ENCODE assay signal across 1 cellular context in the genomic region with DNA sequence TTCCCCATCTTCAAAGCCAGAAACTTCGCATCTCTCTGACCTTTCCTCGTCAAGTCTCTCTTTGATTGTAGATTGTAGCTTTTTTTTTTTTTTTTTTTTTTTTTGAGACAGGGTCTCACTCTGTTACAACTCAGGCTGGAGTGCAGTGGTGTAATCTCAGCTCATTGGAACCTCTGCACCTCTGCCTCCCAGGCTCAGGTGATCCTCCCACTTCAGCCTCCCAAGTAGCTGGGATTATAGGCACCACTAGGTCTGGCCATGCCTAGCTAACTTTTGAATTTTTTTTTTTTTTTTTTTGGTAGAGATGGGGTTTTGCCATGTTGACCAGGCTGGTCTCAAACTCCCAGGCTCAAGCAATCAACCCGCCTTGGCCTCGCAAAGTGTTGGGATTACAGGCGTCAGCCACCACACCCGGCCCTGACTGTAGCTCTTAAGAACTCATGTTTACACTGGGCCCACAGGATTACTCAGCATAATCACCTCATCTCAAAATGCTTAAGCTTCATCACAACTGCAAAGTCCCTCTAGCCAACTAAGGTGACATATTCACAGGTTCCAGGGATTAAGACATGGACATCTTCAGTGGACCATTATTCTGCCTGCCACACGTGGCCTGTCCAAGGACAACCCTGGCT.
TF ChIP-seq lines count a peak whose summit lies in the region.

No MANE protein-coding gene starts in this region.

TF ChIP-seq in K562, 482 proteins besides CTCF, POLR2A, EP300 and RAD21 (continued from another document and continues in another):
- TF ChIP-seq, protein P1, sequence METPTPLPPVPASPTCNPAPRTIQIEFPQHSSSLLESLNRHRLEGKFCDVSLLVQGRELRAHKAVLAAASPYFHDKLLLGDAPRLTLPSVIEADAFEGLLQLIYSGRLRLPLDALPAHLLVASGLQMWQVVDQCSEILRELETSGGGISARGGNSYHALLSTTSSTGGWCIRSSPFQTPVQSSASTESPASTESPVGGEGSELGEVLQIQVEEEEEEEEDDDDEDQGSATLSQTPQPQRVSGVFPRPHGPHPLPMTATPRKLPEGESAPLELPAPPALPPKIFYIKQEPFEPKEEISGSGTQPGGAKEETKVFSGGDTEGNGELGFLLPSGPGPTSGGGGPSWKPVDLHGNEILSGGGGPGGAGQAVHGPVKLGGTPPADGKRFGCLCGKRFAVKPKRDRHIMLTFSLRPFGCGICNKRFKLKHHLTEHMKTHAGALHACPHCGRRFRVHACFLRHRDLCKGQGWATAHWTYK (CRISPR knock-in tag; IDR thresholded peaks at IDR 0.05): no peak
- TF ChIP-seq, protein P2, sequence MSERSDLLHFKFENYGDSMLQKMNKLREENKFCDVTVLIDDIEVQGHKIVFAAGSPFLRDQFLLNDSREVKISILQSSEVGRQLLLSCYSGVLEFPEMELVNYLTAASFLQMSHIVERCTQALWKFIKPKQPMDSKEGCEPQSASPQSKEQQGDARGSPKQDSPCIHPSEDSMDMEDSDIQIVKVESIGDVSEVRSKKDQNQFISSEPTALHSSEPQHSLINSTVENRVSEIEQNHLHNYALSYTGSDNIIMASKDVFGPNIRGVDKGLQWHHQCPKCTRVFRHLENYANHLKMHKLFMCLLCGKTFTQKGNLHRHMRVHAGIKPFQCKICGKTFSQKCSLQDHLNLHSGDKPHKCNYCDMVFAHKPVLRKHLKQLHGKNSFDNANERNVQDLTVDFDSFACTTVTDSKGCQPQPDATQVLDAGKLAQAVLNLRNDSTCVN (CRISPR knock-in tag; IDR thresholded peaks at IDR 0.05): no peak
- TF ChIP-seq, protein P3, sequence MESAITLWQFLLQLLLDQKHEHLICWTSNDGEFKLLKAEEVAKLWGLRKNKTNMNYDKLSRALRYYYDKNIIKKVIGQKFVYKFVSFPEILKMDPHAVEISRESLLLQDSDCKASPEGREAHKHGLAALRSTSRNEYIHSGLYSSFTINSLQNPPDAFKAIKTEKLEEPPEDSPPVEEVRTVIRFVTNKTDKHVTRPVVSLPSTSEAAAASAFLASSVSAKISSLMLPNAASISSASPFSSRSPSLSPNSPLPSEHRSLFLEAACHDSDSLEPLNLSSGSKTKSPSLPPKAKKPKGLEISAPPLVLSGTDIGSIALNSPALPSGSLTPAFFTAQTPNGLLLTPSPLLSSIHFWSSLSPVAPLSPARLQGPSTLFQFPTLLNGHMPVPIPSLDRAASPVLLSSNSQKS (CRISPR knock-in tag; IDR thresholded peaks at IDR 0.05): no peak
- TF ChIP-seq GABPB1 (CRISPR knock-in tag; IDR thresholded peaks at IDR 0.05): no peak
- TF ChIP-seq SAFB (IDR thresholded peaks at IDR 0.05; ENCODE audit: borderline replicate concordance, low read depth, low read length): no peak
- TF ChIP-seq, protein P4, sequence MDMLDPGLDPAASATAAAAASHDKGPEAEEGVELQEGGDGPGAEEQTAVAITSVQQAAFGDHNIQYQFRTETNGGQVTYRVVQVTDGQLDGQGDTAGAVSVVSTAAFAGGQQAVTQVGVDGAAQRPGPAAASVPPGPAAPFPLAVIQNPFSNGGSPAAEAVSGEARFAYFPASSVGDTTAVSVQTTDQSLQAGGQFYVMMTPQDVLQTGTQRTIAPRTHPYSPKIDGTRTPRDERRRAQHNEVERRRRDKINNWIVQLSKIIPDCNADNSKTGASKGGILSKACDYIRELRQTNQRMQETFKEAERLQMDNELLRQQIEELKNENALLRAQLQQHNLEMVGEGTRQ (CRISPR knock-in tag; IDR thresholded peaks at IDR 0.05): no peak
- TF ChIP-seq, protein P5, sequence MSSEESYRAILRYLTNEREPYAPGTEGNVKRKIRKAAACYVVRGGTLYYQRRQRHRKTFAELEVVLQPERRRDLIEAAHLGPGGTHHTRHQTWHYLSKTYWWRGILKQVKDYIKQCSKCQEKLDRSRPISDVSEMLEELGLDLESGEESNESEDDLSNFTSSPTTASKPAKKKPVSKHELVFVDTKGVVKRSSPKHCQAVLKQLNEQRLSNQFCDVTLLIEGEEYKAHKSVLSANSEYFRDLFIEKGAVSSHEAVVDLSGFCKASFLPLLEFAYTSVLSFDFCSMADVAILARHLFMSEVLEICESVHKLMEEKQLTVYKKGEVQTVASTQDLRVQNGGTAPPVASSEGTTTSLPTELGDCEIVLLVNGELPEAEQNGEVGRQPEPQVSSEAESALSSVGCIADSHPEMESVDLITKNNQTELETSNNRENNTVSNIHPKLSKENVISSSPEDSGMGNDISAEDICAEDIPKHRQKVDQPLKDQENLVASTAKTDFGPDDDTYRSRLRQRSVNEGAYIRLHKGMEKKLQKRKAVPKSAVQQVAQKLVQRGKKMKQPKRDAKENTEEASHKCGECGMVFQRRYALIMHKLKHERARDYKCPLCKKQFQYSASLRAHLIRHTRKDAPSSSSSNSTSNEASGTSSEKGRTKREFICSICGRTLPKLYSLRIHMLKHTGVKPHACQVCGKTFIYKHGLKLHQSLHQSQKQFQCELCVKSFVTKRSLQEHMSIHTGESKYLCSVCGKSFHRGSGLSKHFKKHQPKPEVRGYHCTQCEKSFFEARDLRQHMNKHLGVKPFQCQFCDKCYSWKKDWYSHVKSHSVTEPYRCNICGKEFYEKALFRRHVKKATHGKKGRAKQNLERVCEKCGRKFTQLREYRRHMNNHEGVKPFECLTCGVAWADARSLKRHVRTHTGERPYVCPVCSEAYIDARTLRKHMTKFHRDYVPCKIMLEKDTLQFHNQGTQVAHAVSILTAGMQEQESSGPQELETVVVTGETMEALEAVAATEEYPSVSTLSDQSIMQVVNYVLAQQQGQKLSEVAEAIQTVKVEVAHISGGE (CRISPR knock-in tag; IDR thresholded peaks at IDR 0.05): peak in 1 of 3 experiments; percentile 33; a peak in 1 of 6 replicates
- no peak for TF ChIP-seq GTF2E2 (tag; IDR thresholded peaks at IDR 0.05)
- no peak for TF ChIP-seq PTBP1 (IDR thresholded peaks at IDR 0.05; ENCODE audit: low read depth, low read length)
- TF ChIP-seq BACH1 (tag; IDR thresholded peaks at IDR 0.05): 0 out of 2 replicates have a peak, but pooled peaks have one; percentile 48
- TF ChIP-seq EP400 (IDR thresholded peaks at IDR 0.05): 0 out of 2 replicates have a peak, but pooled peaks have one; percentile 17
- no peak for TF ChIP-seq ZNF354B (CRISPR knock-in tag; IDR thresholded peaks at IDR 0.05)
- no peak for TF ChIP-seq HOXB6 (CRISPR knock-in tag; IDR thresholded peaks at IDR 0.05; ENCODE audit: borderline replicate concordance)
- TF ChIP-seq POLR2B (IDR thresholded peaks at IDR 0.05; ENCODE audit: low read depth, partially characterized antibody): no peak
- TF ChIP-seq, protein P6, sequence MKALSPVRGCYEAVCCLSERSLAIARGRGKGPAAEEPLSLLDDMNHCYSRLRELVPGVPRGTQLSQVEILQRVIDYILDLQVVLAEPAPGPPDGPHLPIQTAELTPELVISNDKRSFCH (CRISPR knock-in tag; IDR thresholded peaks at IDR 0.05): no peak
- TF ChIP-seq, protein P6 (tag; IDR thresholded peaks at IDR 0.05): no peak
- no peak for TF ChIP-seq ILK (tag; IDR thresholded peaks at IDR 0.05; ENCODE audit: borderline replicate concordance, low read depth)
- no peak for TF ChIP-seq CREB1 (IDR thresholded peaks at IDR 0.05)
- no peak for TF ChIP-seq CREB1 (CRISPR knock-in tag; IDR thresholded peaks at IDR 0.05)
- TF ChIP-seq ZC3H4 (CRISPR knock-in tag; IDR thresholded peaks at IDR 0.05; ENCODE audit: borderline replicate concordance): no peak
- no peak for TF ChIP-seq POLR2AphosphoS5 (IDR thresholded peaks at IDR 0.05; ENCODE audit: control insufficient read depth, insufficient read depth, low read depth, low read length)
- TF ChIP-seq, protein P7, sequence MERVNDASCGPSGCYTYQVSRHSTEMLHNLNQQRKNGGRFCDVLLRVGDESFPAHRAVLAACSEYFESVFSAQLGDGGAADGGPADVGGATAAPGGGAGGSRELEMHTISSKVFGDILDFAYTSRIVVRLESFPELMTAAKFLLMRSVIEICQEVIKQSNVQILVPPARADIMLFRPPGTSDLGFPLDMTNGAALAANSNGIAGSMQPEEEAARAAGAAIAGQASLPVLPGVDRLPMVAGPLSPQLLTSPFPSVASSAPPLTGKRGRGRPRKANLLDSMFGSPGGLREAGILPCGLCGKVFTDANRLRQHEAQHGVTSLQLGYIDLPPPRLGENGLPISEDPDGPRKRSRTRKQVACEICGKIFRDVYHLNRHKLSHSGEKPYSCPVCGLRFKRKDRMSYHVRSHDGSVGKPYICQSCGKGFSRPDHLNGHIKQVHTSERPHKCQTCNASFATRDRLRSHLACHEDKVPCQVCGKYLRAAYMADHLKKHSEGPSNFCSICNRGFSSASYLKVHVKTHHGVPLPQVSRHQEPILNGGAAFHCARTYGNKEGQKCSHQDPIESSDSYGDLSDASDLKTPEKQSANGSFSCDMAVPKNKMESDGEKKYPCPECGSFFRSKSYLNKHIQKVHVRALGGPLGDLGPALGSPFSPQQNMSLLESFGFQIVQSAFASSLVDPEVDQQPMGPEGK (CRISPR knock-in tag; IDR thresholded peaks at IDR 0.05; ENCODE audit: borderline replicate concordance): no peak
- no peak for TF ChIP-seq ZNF146 (CRISPR knock-in tag; IDR thresholded peaks at IDR 0.05; ENCODE audit: unreplicated experiment)
- TF ChIP-seq ZNF311 (CRISPR knock-in tag; IDR thresholded peaks at IDR 0.05): no peak
- TF ChIP-seq, protein P8, sequence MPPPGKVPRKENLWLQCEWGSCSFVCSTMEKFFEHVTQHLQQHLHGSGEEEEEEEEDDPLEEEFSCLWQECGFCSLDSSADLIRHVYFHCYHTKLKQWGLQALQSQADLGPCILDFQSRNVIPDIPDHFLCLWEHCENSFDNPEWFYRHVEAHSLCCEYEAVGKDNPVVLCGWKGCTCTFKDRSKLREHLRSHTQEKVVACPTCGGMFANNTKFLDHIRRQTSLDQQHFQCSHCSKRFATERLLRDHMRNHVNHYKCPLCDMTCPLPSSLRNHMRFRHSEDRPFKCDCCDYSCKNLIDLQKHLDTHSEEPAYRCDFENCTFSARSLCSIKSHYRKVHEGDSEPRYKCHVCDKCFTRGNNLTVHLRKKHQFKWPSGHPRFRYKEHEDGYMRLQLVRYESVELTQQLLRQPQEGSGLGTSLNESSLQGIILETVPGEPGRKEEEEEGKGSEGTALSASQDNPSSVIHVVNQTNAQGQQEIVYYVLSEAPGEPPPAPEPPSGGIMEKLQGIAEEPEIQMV (tag; conservative IDR thresholded peaks at IDR 0.05; ENCODE audit: low read depth): no peak
- TF ChIP-seq, protein P9, sequence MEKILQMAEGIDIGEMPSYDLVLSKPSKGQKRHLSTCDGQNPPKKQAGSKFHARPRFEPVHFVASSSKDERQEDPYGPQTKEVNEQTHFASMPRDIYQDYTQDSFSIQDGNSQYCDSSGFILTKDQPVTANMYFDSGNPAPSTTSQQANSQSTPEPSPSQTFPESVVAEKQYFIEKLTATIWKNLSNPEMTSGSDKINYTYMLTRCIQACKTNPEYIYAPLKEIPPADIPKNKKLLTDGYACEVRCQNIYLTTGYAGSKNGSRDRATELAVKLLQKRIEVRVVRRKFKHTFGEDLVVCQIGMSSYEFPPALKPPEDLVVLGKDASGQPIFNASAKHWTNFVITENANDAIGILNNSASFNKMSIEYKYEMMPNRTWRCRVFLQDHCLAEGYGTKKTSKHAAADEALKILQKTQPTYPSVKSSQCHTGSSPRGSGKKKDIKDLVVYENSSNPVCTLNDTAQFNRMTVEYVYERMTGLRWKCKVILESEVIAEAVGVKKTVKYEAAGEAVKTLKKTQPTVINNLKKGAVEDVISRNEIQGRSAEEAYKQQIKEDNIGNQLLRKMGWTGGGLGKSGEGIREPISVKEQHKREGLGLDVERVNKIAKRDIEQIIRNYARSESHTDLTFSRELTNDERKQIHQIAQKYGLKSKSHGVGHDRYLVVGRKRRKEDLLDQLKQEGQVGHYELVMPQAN (IDR thresholded peaks at IDR 0.05; ENCODE audit: borderline replicate concordance): no peak
- no peak for TF ChIP-seq FOXK1 (CRISPR knock-in tag; IDR thresholded peaks at IDR 0.05; ENCODE audit: borderline replicate concordance)
- TF ChIP-seq, protein P10, sequence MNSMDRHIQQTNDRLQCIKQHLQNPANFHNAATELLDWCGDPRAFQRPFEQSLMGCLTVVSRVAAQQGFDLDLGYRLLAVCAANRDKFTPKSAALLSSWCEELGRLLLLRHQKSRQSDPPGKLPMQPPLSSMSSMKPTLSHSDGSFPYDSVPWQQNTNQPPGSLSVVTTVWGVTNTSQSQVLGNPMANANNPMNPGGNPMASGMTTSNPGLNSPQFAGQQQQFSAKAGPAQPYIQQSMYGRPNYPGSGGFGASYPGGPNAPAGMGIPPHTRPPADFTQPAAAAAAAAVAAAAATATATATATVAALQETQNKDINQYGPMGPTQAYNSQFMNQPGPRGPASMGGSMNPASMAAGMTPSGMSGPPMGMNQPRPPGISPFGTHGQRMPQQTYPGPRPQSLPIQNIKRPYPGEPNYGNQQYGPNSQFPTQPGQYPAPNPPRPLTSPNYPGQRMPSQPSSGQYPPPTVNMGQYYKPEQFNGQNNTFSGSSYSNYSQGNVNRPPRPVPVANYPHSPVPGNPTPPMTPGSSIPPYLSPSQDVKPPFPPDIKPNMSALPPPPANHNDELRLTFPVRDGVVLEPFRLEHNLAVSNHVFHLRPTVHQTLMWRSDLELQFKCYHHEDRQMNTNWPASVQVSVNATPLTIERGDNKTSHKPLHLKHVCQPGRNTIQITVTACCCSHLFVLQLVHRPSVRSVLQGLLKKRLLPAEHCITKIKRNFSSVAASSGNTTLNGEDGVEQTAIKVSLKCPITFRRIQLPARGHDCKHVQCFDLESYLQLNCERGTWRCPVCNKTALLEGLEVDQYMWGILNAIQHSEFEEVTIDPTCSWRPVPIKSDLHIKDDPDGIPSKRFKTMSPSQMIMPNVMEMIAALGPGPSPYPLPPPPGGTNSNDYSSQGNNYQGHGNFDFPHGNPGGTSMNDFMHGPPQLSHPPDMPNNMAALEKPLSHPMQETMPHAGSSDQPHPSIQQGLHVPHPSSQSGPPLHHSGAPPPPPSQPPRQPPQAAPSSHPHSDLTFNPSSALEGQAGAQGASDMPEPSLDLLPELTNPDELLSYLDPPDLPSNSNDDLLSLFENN (IDR thresholded peaks at IDR 0.05; ENCODE audit: low read depth in 2 of 2, low read length in 2 of 2): no peak
- TF ChIP-seq TAF7 (tag; IDR thresholded peaks at IDR 0.05): no peak
- peak; percentile 60; the same call in 1 of the 2 replicates for TF ChIP-seq DPF2 (IDR thresholded peaks at IDR 0.05)
- TF ChIP-seq CHCHD3 (CRISPR knock-in tag; IDR thresholded peaks at IDR 0.05): no peak
- no peak for TF ChIP-seq TCF7L2 (IDR thresholded peaks at IDR 0.05; ENCODE audit: low read depth, low read length)
- TF ChIP-seq, protein P11, sequence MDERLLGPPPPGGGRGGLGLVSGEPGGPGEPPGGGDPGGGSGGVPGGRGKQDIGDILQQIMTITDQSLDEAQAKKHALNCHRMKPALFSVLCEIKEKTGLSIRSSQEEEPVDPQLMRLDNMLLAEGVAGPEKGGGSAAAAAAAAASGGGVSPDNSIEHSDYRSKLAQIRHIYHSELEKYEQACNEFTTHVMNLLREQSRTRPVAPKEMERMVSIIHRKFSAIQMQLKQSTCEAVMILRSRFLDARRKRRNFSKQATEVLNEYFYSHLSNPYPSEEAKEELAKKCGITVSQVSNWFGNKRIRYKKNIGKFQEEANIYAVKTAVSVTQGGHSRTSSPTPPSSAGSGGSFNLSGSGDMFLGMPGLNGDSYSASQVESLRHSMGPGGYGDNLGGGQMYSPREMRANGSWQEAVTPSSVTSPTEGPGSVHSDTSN (CRISPR knock-in tag; IDR thresholded peaks at IDR 0.05; ENCODE audit: low read depth): no peak
- TF ChIP-seq, protein P11 (tag; conservative IDR thresholded peaks at IDR 0.05; ENCODE audit: low read depth): no peak
- no peak for TF ChIP-seq POLR2G (IDR thresholded peaks at IDR 0.05; ENCODE audit: low read depth, low read length)
